In genomic region chr18:48317781-48318381, GRCh38 we compare ENCODE assay signal across 1 cellular context.
TF ChIP-seq lines count a peak whose summit lies in the region.

No MANE protein-coding gene starts in this region.

TF ChIP-seq in H1, 55 proteins besides CTCF, POLR2A, EP300 and RAD21:
- TF ChIP-seq EZH2 (IDR thresholded peaks at IDR 0.05; ENCODE audit: low read depth, low read length, severe bottlenecking) (no peak), POLR2AphosphoS5 (IDR thresholded peaks at IDR 0.05; ENCODE audit: low read depth, low read length) (no peak), KDM5A (IDR thresholded peaks at IDR 0.05; ENCODE audit: low read length) (no peak), SIN3A (conservative IDR thresholded peaks at IDR 0.05 in 1 of 2, IDR thresholded peaks at IDR 0.05 in 1 of 2; ENCODE audit: low read depth in 1 of 2, low read length in 2 of 2) (no peak)
